In the genomic region with DNA sequence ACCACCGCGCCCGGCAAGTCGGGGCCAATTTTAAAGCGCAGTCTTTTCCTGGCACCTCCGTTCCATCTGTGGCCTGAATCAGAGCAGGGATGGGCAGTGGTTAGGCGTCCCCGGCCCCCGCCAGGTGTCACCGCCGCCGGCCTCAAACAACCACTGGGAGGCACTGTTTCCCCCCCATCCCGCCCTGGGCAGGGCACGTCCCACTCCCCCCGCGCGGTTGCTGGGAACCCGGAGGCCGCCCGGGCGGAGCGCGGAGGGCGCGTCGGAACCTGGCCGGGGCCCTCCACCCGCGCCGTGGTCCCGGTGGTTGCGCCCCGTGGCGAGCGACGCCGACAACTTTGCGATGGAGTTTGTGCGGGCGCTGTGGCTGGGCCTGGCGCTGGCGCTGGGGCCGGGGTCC, we compare ENCODE assay signal across 8 cellular contexts. TPM values are rescaled to one million over a fixed set of nuclear protein-coding genes. Genes with fewer than 3 reads are reported as not detected.
DNase-seq lines count a peak whose midpoint lies in the region; ATAC-seq, FAIRE-seq and TF ChIP-seq lines count a peak whose summit lies in the region.

Gene GRIN3B, plus strand, starts transcription at position 325 of the 400 bp plus-strand sequence. Its CDS starts 19 bp downstream, at position 344.

- WGBS in H9 (ENCODE audit: extremely low coverage, insufficient read length, low lambda C conversion rate): no CpG with 5 or more reads among the region's 43 CpGs

- H3K23me2 ChIP-seq in H9 (ENCODE audit: insufficient read length, low read depth, low read length, poor library complexity, severe bottlenecking): peaks cover 10% of the 10 kb centered on the region

- H3K14ac ChIP-seq in H9 (ENCODE audit: insufficient read depth, low read length): no peak within 1 kb of the TSS

- no peak within 1 kb of the TSS for H3K4me3 ChIP-seq in astrocyte (ENCODE audit: insufficient read depth, low read depth, low read length)

- no peak within 1 kb of the TSS for H3K4ac ChIP-seq in H9 (ENCODE audit: low read depth, low read length)

- no peak within 1 kb of the TSS for H4K5ac ChIP-seq in H9 (ENCODE audit: insufficient read length, low read depth, low read length)

- H4K20me1 ChIP-seq in H9 (ENCODE audit: control insufficient read depth, insufficient read depth, insufficient read length) (peaks cover 4% of the 10 kb centered on the region), astrocyte (ENCODE audit: insufficient read depth, low read length) (peaks cover 19% of the 10 kb centered on the region)

- ATAC-seq in T-helper 17 cell: no peak
- no peak for ATAC-seq in GM21717 (IDR thresholded peaks at IDR 0.05; ENCODE audit: unreplicated experiment)
- ATAC-seq in HG03460 (IDR thresholded peaks at IDR 0.05; ENCODE audit: unreplicated experiment): no peak

- no peak within 1 kb of the TSS for H2BK20ac ChIP-seq in H9 (ENCODE audit: low read depth, low read length, poor library complexity, severe bottlenecking)

- no peak within 1 kb of the TSS for H3K23ac ChIP-seq in H9 (ENCODE audit: insufficient read length, low read depth, low read length)

- H3K36me3 ChIP-seq in astrocyte (ENCODE audit: insufficient read depth, low read length): no peaks in the 10 kb centered on the region

- H3K18ac ChIP-seq in H9 (ENCODE audit: insufficient read length, low read depth, low read length): no peak within 1 kb of the TSS

- H3K9ac ChIP-seq in H9 (ENCODE audit: extremely low read depth, insufficient read length, low read length): no peak within 1 kb of the TSS
- no peak within 1 kb of the TSS for H3K9ac ChIP-seq in astrocyte (ENCODE audit: low read length)

- H3K4me2 ChIP-seq in H9 (ENCODE audit: insufficient read depth, insufficient read length, low read length) (peak within 1 kb of the TSS; percentile 42), astrocyte (ENCODE audit: low read length) (peak within 1 kb of the TSS; percentile 36)

- H3T11ph ChIP-seq in H9 (ENCODE audit: low read length): no peak within 1 kb of the TSS

- no peak within 1 kb of the TSS for H3K27ac ChIP-seq in H9 (ENCODE audit: insufficient read length, low read depth, low read length)
- no peak within 1 kb of the TSS for H3K27ac ChIP-seq in astrocyte (ENCODE audit: low read depth, low read length)

- H2BK12ac ChIP-seq in H9 (ENCODE audit: insufficient read length, low read depth, low read length): no peak within 1 kb of the TSS

- H3K4me3 Mint-ChIP-seq in H9 (peak within 1 kb of the TSS; percentile 45 to 78), T-helper 17 cell (peak within 1 kb of the TSS; percentile 74), astrocyte (ENCODE audit: unreplicated experiment) (peak within 1 kb of the TSS; percentile 62)

- H3K9me3 Mint-ChIP-seq in H9: no peaks in the 10 kb centered on the region; a peak in 1 of 5 replicates
- no peaks in the 10 kb centered on the region for H3K9me3 Mint-ChIP-seq in astrocyte (ENCODE audit: unreplicated experiment)

- H3K79me2 ChIP-seq in H9 (ENCODE audit: insufficient read depth, low read length) (0 out of 2 replicates have a peak, but pooled peaks cover 2% of the 10 kb centered on the region), astrocyte (ENCODE audit: insufficient read depth, low read length) (no peaks in the 10 kb centered on the region)

- FAIRE-seq in astrocyte (lab: Jason Lieb, UNC): no peak

- H3K36me3 Mint-ChIP-seq in H9 (ENCODE audit: insufficient read depth in 1 of 3, low read depth in 3 of 3): peaks cover 0 to 1% (median 0%) of the 10 kb centered on the region in 3 experiments; a peak in 3 of 7 replicates
- peaks cover 8% of the 10 kb centered on the region for H3K36me3 Mint-ChIP-seq in T-helper 17 cell (ENCODE audit: low read depth)
- H3K36me3 Mint-ChIP-seq in astrocyte (ENCODE audit: low read depth, unreplicated experiment): peaks cover 2% of the 10 kb centered on the region

- H3K4me1 Mint-ChIP-seq in H9 (peaks cover 5 to 10% of the 10 kb centered on the region in 2 experiments), T-helper 17 cell (peaks cover 18% of the 10 kb centered on the region), astrocyte (ENCODE audit: low read depth, unreplicated experiment) (no peaks in the 10 kb centered on the region)

- H3K27ac Mint-ChIP-seq in H9 (no peak within 1 kb of the TSS), T-helper 17 cell (no peak within 1 kb of the TSS), astrocyte (ENCODE audit: unreplicated experiment) (peak within 1 kb of the TSS; percentile 82)

- H2BK15ac ChIP-seq in H9 (ENCODE audit: low read depth, low read length): no peak within 1 kb of the TSS

- H4K91ac ChIP-seq in H9 (ENCODE audit: insufficient read length, low read depth, low read length): no peak within 1 kb of the TSS

- peaks cover 50% of the 10 kb centered on the region for H3K27me3 Mint-ChIP-seq in H9 (ENCODE audit: low read depth)
- H3K27me3 Mint-ChIP-seq in T-helper 17 cell: peaks cover 18% of the 10 kb centered on the region
- H3K27me3 Mint-ChIP-seq in astrocyte (ENCODE audit: low read depth, unreplicated experiment): peaks cover 24% of the 10 kb centered on the region

- H3K9me3 ChIP-seq in H9 (ENCODE audit: control insufficient read depth, low read depth, low read length) (no peaks in the 10 kb centered on the region), T-helper 17 cell (ENCODE audit: control insufficient read depth, low read length, poor library complexity, severe bottlenecking) (no peaks in the 10 kb centered on the region), astrocyte (ENCODE audit: insufficient read depth, low read depth, low read length) (no peaks in the 10 kb centered on the region)

- TF ChIP-seq CTCF in H9 (conservative IDR thresholded peaks at IDR 0.05): peak; percentile 88
- no peak for TF ChIP-seq CTCF in astrocyte (IDR thresholded peaks at IDR 0.05; ENCODE audit: insufficient read depth, low read depth, low read length)

- H2BK5ac ChIP-seq in H9 (ENCODE audit: insufficient read length, low read length): no peak within 1 kb of the TSS

- H2BK120ac ChIP-seq in H9 (ENCODE audit: low read depth, low read length, poor library complexity, severe bottlenecking): no peak within 1 kb of the TSS

- H3K27me3 ChIP-seq in H9 (ENCODE audit: insufficient read depth, low read length) (peaks cover 10% of the 10 kb centered on the region), astrocyte (ENCODE audit: insufficient read depth, low read length) (peaks cover 34% of the 10 kb centered on the region)

- no peak within 1 kb of the TSS for H3K56ac ChIP-seq in H9 (ENCODE audit: insufficient read length, low read depth, low read length)

- H3K79me1 ChIP-seq in H9 (ENCODE audit: insufficient read depth, low read depth, low read length, poor library complexity, severe bottlenecking): no peaks in the 10 kb centered on the region

- H3K4me1 ChIP-seq in H9 (ENCODE audit: insufficient read depth, low read length): no peaks in the 10 kb centered on the region
- peaks cover 8% of the 10 kb centered on the region for H3K4me1 ChIP-seq in astrocyte (ENCODE audit: insufficient read depth, low read length)

- peak; percentile 79 for DNase-seq in AG08395 (ENCODE audit: low spot score)
- DNase-seq in H9: peak; percentile 86
- DNase-seq in T-helper 17 cell: peak; percentile 39 to 42 (median 42)
- no peak for DNase-seq in astrocyte (ENCODE audit: low read depth)
- DNase-seq in iPS-NIHi7 (ENCODE audit: extremely low spot score): peak; percentile 93
- peak in 2 of 3 experiments; percentile 43 to 54 for DNase-seq in stimulated activated CD4-positive, alpha-beta T cell treated with anti-CD3 and anti-CD28 coated beads, TNF-alpha, amount 100 ng/mL, for 4 hours (ENCODE audit: low read depth in 3 of 3)

- no peak within 1 kb of the TSS for H4K8ac ChIP-seq in H9 (replicated peaks; ENCODE audit: insufficient read length, low read depth, low read length)

- H2AK5ac ChIP-seq in H9 (ENCODE audit: insufficient read length, low read length): no peak within 1 kb of the TSS

- H2AFZ ChIP-seq in H9 (ENCODE audit: low read length): no peak within 1 kb of the TSS
- H2AFZ ChIP-seq in astrocyte (ENCODE audit: low read depth, low read length): no peak within 1 kb of the TSS

RNA-seq across cellular contexts. Expression of gene GRIN3B, which starts in this region (rescaled TPM):
- 1.0 and 1.4 TPM in 2 replicates for total RNA-seq in H9 (2021)
- 1 to 10 TPM in 1 of 2 donors, not detected in 1; 1.8 TPM for total RNA-seq in T-helper 17 cell
- total RNA-seq in astrocyte: 2.5 and 2.7 TPM in 2 replicates
